Comparison of ENCODE assay signal across 27 cellular contexts in the genomic region with DNA sequence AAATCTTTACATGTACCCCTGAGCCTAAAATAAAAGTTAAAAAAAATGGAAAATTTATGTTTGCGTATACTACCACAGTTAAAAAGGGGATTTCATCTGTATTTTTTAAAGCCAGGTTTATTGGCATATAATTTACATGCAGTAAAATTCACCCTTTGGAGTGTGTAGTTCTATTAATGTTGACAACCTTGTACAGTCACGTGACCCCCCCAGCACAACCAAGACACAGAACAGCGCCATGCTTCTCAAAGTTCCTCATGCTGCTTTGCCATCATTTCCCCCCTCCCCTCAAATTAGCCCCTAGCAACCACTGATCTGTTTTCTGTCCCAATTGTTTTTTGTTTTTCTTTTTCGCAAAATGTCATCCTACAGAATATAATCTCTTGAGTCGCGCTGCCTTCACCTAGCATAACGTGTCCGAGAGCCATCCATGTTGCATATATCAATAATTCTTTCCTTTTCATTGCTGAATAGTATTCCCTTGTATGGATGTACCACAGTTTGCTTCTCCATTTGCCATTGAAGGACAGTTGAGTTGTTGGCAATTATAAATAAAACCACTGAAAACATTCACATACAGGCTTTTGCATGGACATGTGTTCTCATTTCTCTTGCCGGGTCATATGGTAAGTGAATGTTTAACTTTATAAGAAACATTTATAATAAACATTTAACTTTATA.
DNase-seq lines count a peak whose midpoint lies in the region; ATAC-seq, FAIRE-seq and TF ChIP-seq lines count a peak whose summit lies in the region.
"Had no signal": no experiment of that assay in that cellular context is flagged by ENCODE, and none has a peak within 500 bp of the region (broad histone marks: within the 10 kb centered on the region; RNA-seq: fewer than 3 reads in every experiment).

No MANE protein-coding gene starts in this region.

- no peak for FAIRE-seq in HepG2 (lab: Jason Lieb, UNC)
- no peak for FAIRE-seq in GM12878 (lab: Jason Lieb, UNC)
- no peak for FAIRE-seq in H1 (lab: Jason Lieb, UNC)
- FAIRE-seq: A204.1, GM12891, GM19239 had no signal

- intact Hi-C loops in HepG2 (cut with micrococcal nuclease; ENCODE audit: unreplicated experiment): no loop called here
- intact Hi-C loops in right lobe of liver (cut with DNase I): no loop called here
- intact Hi-C loops in GM12878 (cut with micrococcal nuclease; ENCODE audit: unreplicated experiment): no loop called here

- H3K18ac ChIP-seq in H1 (ENCODE audit: extremely low read depth, low read length): no peak overlapping the region

- H4K5ac ChIP-seq in H1 (ENCODE audit: insufficient read length, low read depth, low read length): no peak overlapping the region

- POLR2A ChIA-PET in HepG2 (lab: Yijun Ruan, JAX): no interaction called here
- POLR2A ChIA-PET in GM12878 (lab: Charles Lee): no interaction called here
- POLR2A ChIA-PET in H1 (lab: Charles Lee; ENCODE audit: partially characterized antibody): no interaction called here

- in situ Hi-C loops in HepG2 (cut with HindIII; ENCODE audit: extremely low pct_ligation_motif_present, low pct_unique_long_range_greater_than_20kb) (no loop called here), GM12878 (cut with MboI) (no loop called here)

- H4K20me1 ChIP-seq in HepG2 (ENCODE audit: insufficient read depth, low read length): no peaks in the 10 kb centered on the region
- H4K20me1 ChIP-seq in GM12878 (ENCODE audit: control insufficient read depth, insufficient read depth): no peaks in the 10 kb centered on the region
- H4K20me1 ChIP-seq in H1 (replicated peaks in 1 of 2; ENCODE audit: control insufficient read depth in 1 of 2, insufficient read depth in 2 of 2, low read length in 2 of 2): no peaks in the 10 kb centered on the region

- CTCF ChIA-PET in HepG2 (lab: Yijun Ruan, JAX; ENCODE audit: low intra/inter-chr PET ratio, low total read pairs) (no interaction called here), GM12878 (lab: Yijun Ruan, JAX) (interaction anchor here (0.5 to 2.2 kb wide), 3 partner anchors 9 to 798 kb away, joined by 3 to 6 read pairs (median 3); no protein-coding TSS in a partner anchor), H1 (lab: Charles Lee; ENCODE audit: partially characterized antibody) (interaction anchor here (0.6 to 2.9 kb wide), 2 partner anchors 10 to 48 kb away, joined by 3 to 20 read pairs; no protein-coding TSS in a partner anchor)

- H3K23ac ChIP-seq in H1 (ENCODE audit: insufficient read length): no peak overlapping the region

- no peaks in the 10 kb centered on the region for H3K36me3 ChIP-seq in HepG2 (replicated peaks in 1 of 2; ENCODE audit: control insufficient read depth in 1 of 2, insufficient read depth in 2 of 2, low read length in 2 of 2)
- no peaks in the 10 kb centered on the region for H3K36me3 ChIP-seq in right lobe of liver
- H3K36me3 ChIP-seq in GM12878 (ENCODE audit: control insufficient read depth in 2 of 2, insufficient read depth in 2 of 2, low read length in 1 of 2): no peaks in the 10 kb centered on the region
- H3K36me3 ChIP-seq in H1 (ENCODE audit: control insufficient read depth in 2 of 4, insufficient read depth in 4 of 4, low read length in 3 of 4): no peaks in the 10 kb centered on the region
- H3K36me3 ChIP-seq: BE2C, BLaER1 had no signal

- no peak overlapping the region for H3K4me2 ChIP-seq in HepG2 (ENCODE audit: low read depth, low read length)
- H3K4me2 ChIP-seq in GM12878 (ENCODE audit: control insufficient read depth, insufficient read depth): no peak overlapping the region
- H3K4me2 ChIP-seq in H1 (ENCODE audit: insufficient read depth in 1 of 2, low read depth in 2 of 2, low read length in 2 of 2): no peak overlapping the region
- H3K4me2 ChIP-seq: BLaER1 had no signal

- ATAC-seq in HepG2: no peak
- no peak for ATAC-seq in right lobe of liver
- ATAC-seq in GM12878: no peak

- no peak for TF ChIP-seq RAD21 in HepG2 (CRISPR knock-in tag; IDR thresholded peaks at IDR 0.05)
- no peak for TF ChIP-seq RAD21 in Ishikawa (IDR thresholded peaks at IDR 0.05; ENCODE audit: low read depth)
- TF ChIP-seq RAD21 in GM12878 (IDR thresholded peaks at IDR 0.05; ENCODE audit: insufficient read depth, low read depth, low read length): no peak
- TF ChIP-seq RAD21 in H1 (IDR thresholded peaks at IDR 0.05 in 1 of 2, conservative IDR thresholded peaks at IDR 0.05 in 1 of 2; ENCODE audit: low read depth in 2 of 2, low read length in 2 of 2): no peak

- no peak overlapping the region for H2AK5ac ChIP-seq in H1 (ENCODE audit: low read depth, low read length)

- H4K91ac ChIP-seq in H1 (replicated peaks; ENCODE audit: insufficient read length, low read length): no peak overlapping the region

- H3K79me1 ChIP-seq in H1 (ENCODE audit: low read depth, low read length): no peaks in the 10 kb centered on the region

- no peaks in the 10 kb centered on the region for H3K4me1 ChIP-seq in HepG2 (ENCODE audit: insufficient read depth, low read length)
- H3K4me1 ChIP-seq in right lobe of liver: no peaks in the 10 kb centered on the region
- H3K4me1 ChIP-seq in GM12878 (ENCODE audit: control insufficient read depth, insufficient read depth, low read length): no peaks in the 10 kb centered on the region
- no peaks in the 10 kb centered on the region; a peak in 3 of 7 replicates for H3K4me1 ChIP-seq in H1 (replicated peaks in 1 of 4; ENCODE audit: control insufficient read depth in 3 of 4, insufficient read depth in 4 of 4, low read length in 3 of 4)
- H3K4me1 ChIP-seq: BE2C, BLaER1 had no signal

- H4K8ac ChIP-seq in H1 (ENCODE audit: extremely low read depth, insufficient read depth, low read length): no peak overlapping the region

- H3K27ac ChIP-seq in HepG2 (ENCODE audit: extremely low read length, insufficient read depth, low read length) (no peak overlapping the region), right lobe of liver (no peak overlapping the region), GM12878 (ENCODE audit: control insufficient read depth, insufficient read depth) (no peak overlapping the region), H1 (ENCODE audit: low read depth, low read length) (no peak overlapping the region)
- H3K27ac ChIP-seq: BLaER1 had no signal

- TF ChIP-seq EP300 in HepG2 (IDR thresholded peaks at IDR 0.05; ENCODE audit: low read depth in 2 of 2, low read length in 2 of 2) (no peak), HepG2 (CRISPR knock-in tag; IDR thresholded peaks at IDR 0.05; ENCODE audit: borderline replicate concordance) (no peak), Ishikawa (IDR thresholded peaks at IDR 0.05; ENCODE audit: borderline replicate concordance) (no peak), GM12878 (IDR thresholded peaks at IDR 0.05; ENCODE audit: borderline replicate concordance in 1 of 2, control insufficient read depth in 1 of 2, low read depth in 2 of 2, low read length in 2 of 2) (no peak), H1 (IDR thresholded peaks at IDR 0.05; ENCODE audit: borderline replicate concordance in 1 of 2, low read depth in 2 of 2, low read length in 2 of 2) (no peak)

- no peak for TF ChIP-seq CTCF in HepG2 (CRISPR knock-in tag; IDR thresholded peaks at IDR 0.05)
- no peak for TF ChIP-seq CTCF in right lobe of liver (IDR thresholded peaks at IDR 0.05)
- TF ChIP-seq CTCF in GM12878 (IDR thresholded peaks at IDR 0.05 in 2 of 3, conservative IDR thresholded peaks at IDR 0.05 in 1 of 3; ENCODE audit: control insufficient read depth in 2 of 3, extremely low read depth in 1 of 3, insufficient read depth in 1 of 3, low read depth in 3 of 3, low read length in 3 of 3): no peak
- TF ChIP-seq CTCF in H1 (IDR thresholded peaks at IDR 0.05; ENCODE audit: control extremely low read depth in 1 of 3, insufficient read depth in 1 of 3, low read depth in 1 of 3, low read length in 3 of 3): no peak

- H3K4ac ChIP-seq in H1 (replicated peaks; ENCODE audit: insufficient read length, low read depth, low read length): no peak overlapping the region

- no peak for DNase-seq in HepG2 (ENCODE audit: low spot score)
- no peak for DNase-seq in right lobe of liver
- no peak for DNase-seq in GM12878 (ENCODE audit: low read depth, low spot score)
- no peak for DNase-seq in H1 (ENCODE audit: low read depth in 1 of 2, low spot score in 2 of 2)
- no peak for DNase-seq in T-helper 2 cell
- no peak for DNase-seq in medulla oblongata (ENCODE audit: extremely low spot score)
- DNase-seq in activated CD4-positive, alpha-beta T cell treated with anti-CD3 and anti-CD28 coated beads for 1 hour: no peak
- DNase-seq: 8988T; ACHN; BE2C; C1 segment of cervical spinal cord; CD4-positive, alpha-beta memory T cell; CD4-positive, CD25-positive, alpha-beta regulatory T cell; CD8-positive, alpha-beta memory T cell; COR-L47; DMS 273 treated with DMSO at 0.1 percent for 48 hours; DMS153; DMS53; DMS79; DND-41; EL; GDM1 had no signal

- H3K4me3 ChIP-seq in HepG2 (replicated peaks in 1 of 3; ENCODE audit: insufficient read depth in 1 of 3, low read depth in 2 of 3, low read length in 3 of 3) (no peak overlapping the region), right lobe of liver (no peak overlapping the region), GM12878 (no peak overlapping the region), H1 (ENCODE audit: extremely low read depth in 1 of 4, insufficient read depth in 2 of 4, low read depth in 3 of 4, low read length in 4 of 4) (no peak overlapping the region)
- H3K4me3 ChIP-seq: BLaER1 had no signal

- 36% methylated on average over 9 of the region's 9 CpGs for WGBS in HepG2 (ENCODE audit: low lambda C conversion rate)
- WGBS in right lobe of liver (ENCODE audit: insufficient coverage, low coverage, low lambda C conversion rate, missing lambda C conversion rate): 81% methylated on average over 9 of the region's 9 CpGs
- WGBS in GM12878 (ENCODE audit: insufficient coverage, insufficient replicate concordance, low lambda C conversion rate, missing lambda C conversion rate): 44% methylated on average over 9 of the region's 9 CpGs
- 82% methylated on average over 9 of the region's 9 CpGs; no CpG with 5 or more reads in 1 of the 2 experiments for WGBS in H1 (ENCODE audit: extremely low coverage in 1 of 2, insufficient coverage in 1 of 2, insufficient read length in 1 of 2, insufficient replicate concordance in 2 of 2, low coverage in 1 of 2, low lambda C conversion rate in 2 of 2, missing lambda C conversion rate in 1 of 2), 2 experiments

- H3K23me2 ChIP-seq in H1 (ENCODE audit: low read depth, low read length): no peaks in the 10 kb centered on the region

- TF ChIP-seq POLR2A in HepG2 (IDR thresholded peaks at IDR 0.05; ENCODE audit: insufficient read depth in 1 of 2, low read depth in 2 of 2, low read length in 2 of 2) (no peak), right lobe of liver (IDR thresholded peaks at IDR 0.05) (no peak), GM12878 (IDR thresholded peaks at IDR 0.05; ENCODE audit: low read depth, low read length) (no peak), H1 (IDR thresholded peaks at IDR 0.05; ENCODE audit: control extremely low read depth in 1 of 2, low read depth in 2 of 2, low read length in 2 of 2) (no peak)

- H2BK120ac ChIP-seq in H1 (replicated peaks; ENCODE audit: low read depth, low read length): no peak overlapping the region

- H3K79me2 ChIP-seq in HepG2 (ENCODE audit: insufficient read depth, low read length) (no peaks in the 10 kb centered on the region), GM12878 (ENCODE audit: control insufficient read depth, insufficient read depth, low read length) (no peaks in the 10 kb centered on the region), H1 (ENCODE audit: control insufficient read depth in 1 of 2, insufficient read depth in 2 of 2, low read length in 2 of 2) (no peaks in the 10 kb centered on the region)

- H3K9ac ChIP-seq in HepG2 (ENCODE audit: insufficient read depth, low read depth, low read length) (no peak overlapping the region), GM12878 (ENCODE audit: control insufficient read depth, insufficient read depth, low read length) (no peak overlapping the region), H1 (replicated peaks in 1 of 4; ENCODE audit: extremely low read depth in 1 of 4, low read depth in 3 of 4, low read length in 3 of 4) (no peak overlapping the region)
- H3K9ac ChIP-seq: BLaER1 had no signal

- BruUV-seq in HepG2 (replicated peaks; lab: Mats Ljungman, UMichigan) (no TSS peak), GM12878 (replicated peaks; lab: Mats Ljungman, UMichigan) (no TSS peak)

- no peak overlapping the region for H2BK12ac ChIP-seq in H1 (ENCODE audit: low read depth, low read length)

- H2AFZ ChIP-seq in HepG2 (ENCODE audit: low read length) (no peak overlapping the region), GM12878 (ENCODE audit: control insufficient read depth, low read depth, low read length) (no peak overlapping the region), H1 (ENCODE audit: low read length) (no peak overlapping the region)

- no peak overlapping the region for H2BK5ac ChIP-seq in H1 (ENCODE audit: low read depth, low read length)

- no peak overlapping the region for H3K14ac ChIP-seq in H1 (ENCODE audit: insufficient read length)

- RAD21 ChIA-PET in GM12878 (lab: Charles Lee; ENCODE audit: unreplicated experiment): interaction anchor here (0.6 kb wide), 1 partner anchor 27 kb away, joined by 4 read pairs; no protein-coding TSS in a partner anchor

- H3K9me3 ChIP-seq in HepG2 (ENCODE audit: low read length) (no peaks in the 10 kb centered on the region), right lobe of liver (no peaks in the 10 kb centered on the region), GM12878 (replicated peaks; ENCODE audit: control insufficient read depth, insufficient read depth, low read length) (peaks cover 5% of the 10 kb centered on the region; the same call in 2 of the 3 replicates), H1 (ENCODE audit: insufficient read depth in 2 of 2, low read depth in 1 of 2, low read length in 1 of 2) (peaks cover 0 to 4% of the 10 kb centered on the region in 2 experiments; a peak in 1 of 4 replicates)
- H3K9me3 ChIP-seq: BE2C had no signal

- peaks cover 2 to 8% of the 10 kb centered on the region in 2 experiments; a peak in 3 of 5 replicates for H3K27me3 ChIP-seq in HepG2 (ENCODE audit: control insufficient read depth in 1 of 2, insufficient read depth in 2 of 2, low read length in 2 of 2)
- no peaks in the 10 kb centered on the region for H3K27me3 ChIP-seq in right lobe of liver
- no peaks in the 10 kb centered on the region; a peak in 1 of 4 replicates for H3K27me3 ChIP-seq in GM12878 (replicated peaks in 1 of 2; ENCODE audit: control insufficient read depth in 2 of 2, insufficient read depth in 2 of 2, low read length in 1 of 2)
- no peaks in the 10 kb centered on the region for H3K27me3 ChIP-seq in H1 (replicated peaks in 1 of 4; ENCODE audit: control insufficient read depth in 3 of 4, extremely low read depth in 1 of 4, insufficient read depth in 3 of 4, low read length in 3 of 4)
- H3K27me3 ChIP-seq: BE2C, BLaER1 had no signal

- no peak overlapping the region for H2BK20ac ChIP-seq in H1 (ENCODE audit: low read length)

- SMC1A ChIA-PET in GM12878 (lab: Charles Lee; ENCODE audit: uncharacterized antibody, unreplicated experiment): interaction anchor here (0.9 to 1.1 kb wide), 3 partner anchors 16 to 268 kb away, joined by 3 to 4 read pairs (median 3); no protein-coding TSS in a partner anchor

- H3K56ac ChIP-seq in H1 (replicated peaks; ENCODE audit: insufficient read length, low read depth, low read length): no peak overlapping the region

- H2BK15ac ChIP-seq in H1 (ENCODE audit: low read length): no peak overlapping the region
